ENCODE assay signal across 24 cellular contexts in the genomic region with DNA sequence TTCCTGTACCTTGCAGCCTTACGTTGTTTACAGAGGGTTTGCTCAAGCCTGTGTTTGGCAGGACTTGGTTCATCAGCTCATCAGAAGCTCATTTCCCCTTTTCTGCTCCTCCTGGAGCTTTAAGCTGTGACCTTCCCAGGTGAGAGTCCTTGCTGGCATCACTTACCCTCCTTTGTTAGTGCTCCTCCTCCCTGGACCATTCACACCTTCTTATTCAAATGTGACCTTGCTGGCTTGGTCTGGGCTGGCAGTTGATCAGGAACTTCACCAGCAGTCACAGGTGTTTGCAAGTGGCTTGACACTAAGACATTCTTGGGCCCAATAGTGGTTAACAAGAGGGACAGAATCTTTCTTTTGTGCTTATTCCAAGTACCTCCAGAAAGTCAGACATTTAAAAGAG.
"Had no signal": no experiment of that assay in that cellular context is flagged by ENCODE, and none has a peak within 500 bp of the region (broad histone marks: within the 10 kb centered on the region; RNA-seq: fewer than 3 reads in every experiment).

No MANE protein-coding gene starts in this region.

- DNase-seq: activated CD4-positive, alpha-beta T cell treated with anti-CD3 and anti-CD28 coated beads for 36 hours; activated CD4-positive, CD25-positive, alpha-beta regulatory T cell; activated CD8-positive, alpha-beta memory T cell treated with anti-CD3 and anti-CD28 coated beads for 24 hours; activated effector memory CD4-positive, alpha-beta T cell treated with Interleukin-2 at 50 U/mL for 16 hours; activated naive CD4-positive, alpha-beta T cell treated with Interleukin-2 at 50 U/mL for 16 hours; dorsolateral prefrontal cortex; effector memory CD4-positive, alpha-beta T cell; erythroblast; gastrocnemius medialis; glutamatergic neuron; islet precursor cell; left ventricle myocardium superior; mucosa of descending colon; ovary; right lobe of liver; stimulated activated CD4-positive, alpha-beta T cell treated with anti-CD3 and anti-CD28 coated beads, Interleukin-2, amount 100 ng/mL, for 48 hours; stimulated activated naive CD4-positive, alpha-beta T cell treated with Interleukin-2 at 50 U/mL for 16 hours had no signal

- H3K27ac ChIP-seq: ascending aorta, cardiac muscle cell, coronary artery, gastrocnemius medialis, ovary, right lobe of liver, thoracic aorta had no signal

- H3K36me3 ChIP-seq: ascending aorta, cardiac muscle cell, gastrocnemius medialis, ovary, right lobe of liver, thoracic aorta had no signal

- H3K4me3 Mint-ChIP-seq: activated CD4-positive, alpha-beta T cell treated with anti-CD3 and anti-CD28 coated beads for 36 hours; brain; type B pancreatic cell had no signal

- H3K4me1 ChIP-seq: ascending aorta, gastrocnemius medialis, right lobe of liver had no signal

- H3K36me3 Mint-ChIP-seq: brain, type B pancreatic cell had no signal

- H3K9me3 Mint-ChIP-seq: type B pancreatic cell had no signal

- H3K27ac Mint-ChIP-seq: activated CD4-positive, alpha-beta T cell treated with anti-CD3 and anti-CD28 coated beads for 36 hours; brain; progenitor cell of endocrine pancreas; type B pancreatic cell had no signal

- H3K27me3 Mint-ChIP-seq: activated CD4-positive, alpha-beta T cell treated with anti-CD3 and anti-CD28 coated beads for 36 hours had no signal

- H3K27me3 ChIP-seq: ascending aorta, dorsolateral prefrontal cortex, gastrocnemius medialis, ovary, right lobe of liver had no signal

- H3K4me3 ChIP-seq: ascending aorta, cardiac muscle cell, coronary artery, dorsolateral prefrontal cortex, gastrocnemius medialis, mucosa of descending colon, ovary, right lobe of liver, thoracic aorta had no signal

- ATAC-seq: activated CD4-positive, alpha-beta T cell treated with anti-CD3 and anti-CD28 coated beads for 36 hours; gastrocnemius medialis; left ventricle myocardium superior; mucosa of descending colon; right lobe of liver had no signal

- H3K4me1 Mint-ChIP-seq: brain had no signal

- H3K9me3 ChIP-seq: ascending aorta, gastrocnemius medialis, mucosa of descending colon, ovary, right lobe of liver, thoracic aorta had no signal
